1 cellular context compared by ENCODE assay signal in genomic region chr14:22565391-22565945, GRCh38.
TF ChIP-seq lines count a peak whose summit lies in the region.

No MANE protein-coding gene starts in this region.

TF ChIP-seq in WTC11, 78 proteins besides CTCF, POLR2A, EP300 and RAD21 (continued from another document):
- no peak for TF ChIP-seq AR (CRISPR knock-in tag; IDR thresholded peaks at IDR 0.05)
- TF ChIP-seq PRRX2 (CRISPR knock-in tag; IDR thresholded peaks at IDR 0.05): no peak
- no peak for TF ChIP-seq NR1H2 (CRISPR knock-in tag; IDR thresholded peaks at IDR 0.05)
- TF ChIP-seq ZNF425 (CRISPR knock-in tag; conservative IDR thresholded peaks at IDR 0.05): no peak
- no peak for TF ChIP-seq MAX (CRISPR knock-in tag; IDR thresholded peaks at IDR 0.05)
- no peak for TF ChIP-seq ZNF317 (CRISPR knock-in tag; IDR thresholded peaks at IDR 0.05; ENCODE audit: borderline replicate concordance, low read depth)
- no peak for TF ChIP-seq ZNF396 (CRISPR knock-in tag; IDR thresholded peaks at IDR 0.05; ENCODE audit: borderline replicate concordance)
- no peak for TF ChIP-seq ATF1 (CRISPR knock-in tag; IDR thresholded peaks at IDR 0.05)
- no peak for TF ChIP-seq ATF2 (CRISPR knock-in tag; IDR thresholded peaks at IDR 0.05; ENCODE audit: borderline replicate concordance, low read depth)
- TF ChIP-seq KAT7 (CRISPR knock-in tag; IDR thresholded peaks at IDR 0.05; ENCODE audit: borderline replicate concordance): no peak
- no peak for TF ChIP-seq ZBTB21 (CRISPR knock-in tag; IDR thresholded peaks at IDR 0.05; ENCODE audit: borderline replicate concordance)
- TF ChIP-seq ZNF532 (CRISPR knock-in tag; IDR thresholded peaks at IDR 0.05; ENCODE audit: borderline replicate concordance): no peak
- no peak for TF ChIP-seq SP1 (CRISPR knock-in tag; conservative IDR thresholded peaks at IDR 0.05)
- no peak for TF ChIP-seq E2F4 (CRISPR knock-in tag; IDR thresholded peaks at IDR 0.05; ENCODE audit: borderline replicate concordance, low read depth)
TF ChIP-seq in WTC11: peak in this region for 0.
